ENCODE assay signal across 8 cellular contexts in genomic region chr3:120741320-120741719, GRCh38. TPM values are rescaled to one million over a fixed set of nuclear protein-coding genes. Genes with fewer than 3 reads are reported as not detected.
DNase-seq lines count a peak whose midpoint lies in the region; ATAC-seq and TF ChIP-seq lines count a peak whose summit lies in the region.

No MANE protein-coding gene starts in this region.

- intact Hi-C loops in activated CD4-positive, alpha-beta T cell treated with anti-CD3 and anti-CD28 coated beads, Interleukin-2, amount 10 ng/mL, durations not matched to agents 24 days and 14 days (cut with micrococcal nuclease): no loop called here
- intact Hi-C loops in activated B cell treated with CpG ODN at 0.5 μM for 24 hours (cut with micrococcal nuclease) (loop anchor here (5.0 kb wide), 3 partner anchors 324 to 1064 kb away; partner anchors contain the start of genes COX17 and HCLS1), posterior cingulate gyrus (cut with DNase I) (no loop called here)

- peaks cover 28% of the 10 kb centered on the region for H3K36me3 Mint-ChIP-seq in activated CD4-positive, alpha-beta T cell treated with anti-CD3 and anti-CD28 coated beads, Interleukin-2, amount 10 ng/mL, durations not matched to agents 24 days and 14 days (ENCODE audit: low read depth)
- peaks cover 19% of the 10 kb centered on the region for H3K36me3 Mint-ChIP-seq in activated B cell treated with CpG ODN at 0.5 μM for 24 hours (ENCODE audit: low read depth)

- peaks cover 2% of the 10 kb centered on the region for H3K27me3 Mint-ChIP-seq in activated CD4-positive, alpha-beta T cell treated with anti-CD3 and anti-CD28 coated beads, Interleukin-2, amount 10 ng/mL, durations not matched to agents 24 days and 14 days
- no peaks in the 10 kb centered on the region for H3K27me3 Mint-ChIP-seq in activated B cell treated with CpG ODN at 0.5 μM for 24 hours

- no peak for TF ChIP-seq CTCF in activated B cell treated with CpG ODN at 0.5 μM for 24 hours (IDR thresholded peaks at IDR 0.05)

- H3K4me3 ChIP-seq in iPS-18a (ENCODE audit: low read length): peak overlapping the region; percentile 92
- peak overlapping the region; percentile 78 to 100 (median 99) for H3K4me3 ChIP-seq in subcutaneous abdominal adipose tissue (ENCODE audit: low read depth in 1 of 5, low read length in 5 of 5)

- peak overlapping the region; percentile 86 for H3K9ac ChIP-seq in iPS-18a (ENCODE audit: low read length)
- peak overlapping the region in 2 of 5 donors; percentile 90 to 99 for H3K9ac ChIP-seq in subcutaneous abdominal adipose tissue (ENCODE audit: low read length in 5 of 5)

- no peak for ATAC-seq in activated B cell treated with CpG ODN at 0.5 μM for 24 hours (ENCODE audit: low read depth)
- ATAC-seq in GM19452 (IDR thresholded peaks at IDR 0.05; ENCODE audit: unreplicated experiment): no peak

- peak overlapping the region; percentile 97 for H3K4me3 Mint-ChIP-seq in activated CD4-positive, alpha-beta T cell treated with anti-CD3 and anti-CD28 coated beads, Interleukin-2, amount 10 ng/mL, durations not matched to agents 24 days and 14 days
- peak overlapping the region; percentile 96 for H3K4me3 Mint-ChIP-seq in activated B cell treated with CpG ODN at 0.5 μM for 24 hours

- no peak for DNase-seq in activated CD4-positive, alpha-beta T cell treated with anti-CD3 and anti-CD28 coated beads, Interleukin-2, amount 10 ng/mL, durations not matched to agents 24 days and 14 days
- DNase-seq in activated CD4-positive, alpha-beta T cell treated with anti-CD3 and anti-CD28 coated beads, Interleukin-2, amount 50 U/mL, for 1 hour: no peak
- no peak for DNase-seq in activated B cell treated with CpG ODN at 0.5 μM for 24 hours
- DNase-seq in posterior cingulate gyrus: no peak
- DNase-seq in NCI-H446 treated with DMSO at 0.1 percent for 48 hours (lab: John Stamatoyannopoulos, UW): no peak

- H3K9me3 Mint-ChIP-seq in activated CD4-positive, alpha-beta T cell treated with anti-CD3 and anti-CD28 coated beads, Interleukin-2, amount 10 ng/mL, durations not matched to agents 24 days and 14 days: no peaks in the 10 kb centered on the region
- H3K9me3 Mint-ChIP-seq in activated B cell treated with CpG ODN at 0.5 μM for 24 hours: peaks cover 2% of the 10 kb centered on the region

- POLR2A ChIA-PET in activated B cell treated with CpG ODN at 0.5 μM for 24 hours (lab: Charles Lee): interaction anchor here (1.2 to 1.5 kb wide), 2 partner anchors 182 to 1500 kb away, joined by 4 read pairs; partner anchors contain the start of gene B4GALT4

- H3K9me3 ChIP-seq in iPS-18a (ENCODE audit: control insufficient read depth, low read depth, low read length) (peaks cover 9% of the 10 kb centered on the region), subcutaneous abdominal adipose tissue (ENCODE audit: control insufficient read depth in 5 of 5, low read length in 5 of 5) (no peaks in the 10 kb centered on the region)

- H3K36me3 ChIP-seq in iPS-18a (ENCODE audit: control insufficient read depth, low read depth, low read length): peaks cover 6% of the 10 kb centered on the region
- peaks cover 0 to 6% (median 0%) of the 10 kb centered on the region in 5 donors for H3K36me3 ChIP-seq in subcutaneous abdominal adipose tissue (ENCODE audit: control insufficient read depth in 5 of 5, insufficient read depth in 5 of 5, low read length in 5 of 5)

- CTCF ChIA-PET in activated B cell treated with CpG ODN at 0.5 μM for 24 hours (lab: Charles Lee): no interaction called here

- H3K27ac Mint-ChIP-seq in activated CD4-positive, alpha-beta T cell treated with anti-CD3 and anti-CD28 coated beads, Interleukin-2, amount 10 ng/mL, durations not matched to agents 24 days and 14 days: peak overlapping the region; percentile 29
- peak overlapping the region; percentile 61 for H3K27ac Mint-ChIP-seq in activated B cell treated with CpG ODN at 0.5 μM for 24 hours

- H3K27ac ChIP-seq in iPS-18a (ENCODE audit: low read length) (no peak overlapping the region), subcutaneous abdominal adipose tissue (ENCODE audit: low read depth, low read length) (no peak overlapping the region)

- H3K4me1 ChIP-seq in iPS-18a (ENCODE audit: control insufficient read depth, low read depth, low read length): peaks cover 11% of the 10 kb centered on the region
- H3K4me1 ChIP-seq in subcutaneous abdominal adipose tissue (ENCODE audit: control insufficient read depth in 5 of 5, insufficient read depth in 5 of 5, low read length in 5 of 5): peaks cover 2 to 32% (median 23%) of the 10 kb centered on the region in 5 donors

- peaks cover 25% of the 10 kb centered on the region for H3K4me1 Mint-ChIP-seq in activated CD4-positive, alpha-beta T cell treated with anti-CD3 and anti-CD28 coated beads, Interleukin-2, amount 10 ng/mL, durations not matched to agents 24 days and 14 days
- peaks cover 36% of the 10 kb centered on the region for H3K4me1 Mint-ChIP-seq in activated B cell treated with CpG ODN at 0.5 μM for 24 hours

- H3K27me3 ChIP-seq in iPS-18a (ENCODE audit: control insufficient read depth, insufficient read depth, low read length) (no peaks in the 10 kb centered on the region), subcutaneous abdominal adipose tissue (ENCODE audit: control insufficient read depth in 5 of 5, insufficient read depth in 4 of 5, low read length in 5 of 5) (no peaks in the 10 kb centered on the region)

RNA-seq across cellular contexts. Expression of gene RABL3, which starts 1.0 kb away (rescaled TPM):
- total RNA-seq in activated CD4-positive, alpha-beta T cell treated with anti-CD3 and anti-CD28 coated beads, Interleukin-2, amount 10 ng/mL, durations not matched to agents 24 days and 14 days: 27.6 and 29.3 TPM in 2 replicates
- 29.7 and 29.9 TPM in 2 replicates for total RNA-seq in activated B cell treated with CpG ODN at 0.5 μM for 24 hours

RNA-seq across cellular contexts. Expression of gene GTF2E1, which starts 1.2 kb away (rescaled TPM):
- 25.9 and 27.8 TPM in 2 replicates for total RNA-seq in activated CD4-positive, alpha-beta T cell treated with anti-CD3 and anti-CD28 coated beads, Interleukin-2, amount 10 ng/mL, durations not matched to agents 24 days and 14 days
- 22.1 and 22.9 TPM in 2 replicates for total RNA-seq in activated B cell treated with CpG ODN at 0.5 μM for 24 hours

RNA-seq across cellular contexts. Expression of gene HGD, which starts 59.3 kb away (rescaled TPM):
- 0.19 and 0.24 TPM in 2 replicates for total RNA-seq in activated CD4-positive, alpha-beta T cell treated with anti-CD3 and anti-CD28 coated beads, Interleukin-2, amount 10 ng/mL, durations not matched to agents 24 days and 14 days
- total RNA-seq in activated B cell treated with CpG ODN at 0.5 μM for 24 hours: 0.78 and 1.0 TPM in 2 replicates
